In the genomic region with DNA sequence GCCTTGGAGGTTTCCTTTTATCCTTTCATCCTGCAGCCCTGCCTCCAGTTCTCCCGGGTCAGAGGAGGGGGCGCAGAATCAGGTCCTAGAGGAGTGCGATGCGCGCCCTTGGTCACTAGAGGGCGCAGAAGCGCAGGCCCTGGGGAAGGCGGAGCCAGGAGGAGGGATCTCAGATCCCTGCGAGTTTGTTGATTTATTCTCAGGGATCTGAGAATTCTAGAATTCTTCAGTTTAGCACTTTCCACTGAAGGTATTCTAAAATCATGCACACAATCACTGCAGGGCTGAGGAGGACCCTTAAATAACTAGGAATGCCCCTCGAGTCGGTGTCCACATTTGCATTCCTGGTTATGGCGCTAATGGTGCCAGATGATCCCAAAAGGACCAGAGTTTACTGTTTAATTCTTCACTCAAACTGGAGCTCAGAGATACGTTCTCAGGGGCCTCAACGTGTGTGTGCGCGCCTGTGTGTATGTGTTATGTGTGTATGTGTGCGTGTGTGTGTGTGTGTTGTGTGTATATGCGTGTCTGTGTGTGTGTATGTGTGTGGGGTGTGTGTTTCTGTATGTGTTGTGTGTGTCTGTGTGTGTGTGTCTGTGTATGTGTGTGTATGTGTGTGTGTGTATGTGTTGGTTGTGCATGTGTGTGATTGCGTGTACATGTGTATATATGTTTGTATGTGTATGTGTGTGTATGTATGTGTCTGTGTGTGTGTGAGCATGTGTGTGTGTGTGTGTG, we compare ENCODE assay signal across 8 cellular contexts. TPM values are rescaled to one million over a fixed set of nuclear protein-coding genes. Genes with fewer than 3 reads are reported as not detected.
DNase-seq lines count a peak whose midpoint lies in the region; ATAC-seq, FAIRE-seq and TF ChIP-seq lines count a peak whose summit lies in the region.

No MANE protein-coding gene starts in this region.

- H3K9me3 ChIP-seq in hepatocyte (ENCODE audit: low read depth) = no peaks in the 10 kb centered on the region
- H3K9me3 ChIP-seq in small intestine (ENCODE audit: control insufficient read depth, low read depth) = no peaks in the 10 kb centered on the region

- no peaks in the 10 kb centered on the region for H4K20me1 ChIP-seq in hepatocyte (ENCODE audit: insufficient read depth, poor library complexity, severe bottlenecking)

- H2AFZ ChIP-seq in hepatocyte = no peak overlapping the region

- H3K9me2 ChIP-seq in hepatocyte (replicated peaks; ENCODE audit: insufficient read depth) = no peaks in the 10 kb centered on the region

- FAIRE-seq in small intestine (lab: Jason Lieb, UNC) = no peak

- H3K36me3 ChIP-seq in hepatocyte (replicated peaks; ENCODE audit: insufficient read depth, low read depth) = no peaks in the 10 kb centered on the region
- no peaks in the 10 kb centered on the region for H3K36me3 ChIP-seq in small intestine (ENCODE audit: control insufficient read depth in 2 of 2, insufficient read depth in 2 of 2, low read length in 2 of 2)

- WGBS in hepatocyte (ENCODE audit: low lambda C conversion rate, missing lambda C conversion rate) = 34% methylated on average over 19 of the region's 19 CpGs
- 27 to 29% (median 28%) methylated on average over 19 of the region's 19 CpGs for WGBS in small intestine, 3 donors

- peak; percentile 88 for TF ChIP-seq CTCF in hepatocyte (IDR thresholded peaks at IDR 0.05; ENCODE audit: poor library complexity)

- peak; percentile 86 for ATAC-seq in GM21786 (IDR thresholded peaks at IDR 0.05; ENCODE audit: unreplicated experiment)

- no peaks in the 10 kb centered on the region for H3K4me1 ChIP-seq in hepatocyte (ENCODE audit: insufficient read depth)
- H3K4me1 ChIP-seq in small intestine (ENCODE audit: control insufficient read depth in 2 of 2, insufficient read depth in 1 of 2, low read depth in 1 of 2, low read length in 1 of 2) = no peaks in the 10 kb centered on the region

- no peaks in the 10 kb centered on the region for H3K79me2 ChIP-seq in hepatocyte

- H3K27ac ChIP-seq in hepatocyte = no peak overlapping the region
- H3K27ac ChIP-seq in small intestine (ENCODE audit: low read depth in 1 of 2, low read length in 1 of 2) = no peak overlapping the region

- peak overlapping the region; percentile 55 for H3K4me2 ChIP-seq in hepatocyte

- no peaks in the 10 kb centered on the region for H3K27me3 ChIP-seq in hepatocyte
- H3K27me3 ChIP-seq in small intestine (ENCODE audit: control insufficient read depth in 2 of 2, insufficient read depth in 2 of 2, low read length in 2 of 2) = no peaks in the 10 kb centered on the region

- peak; percentile 29 for DNase-seq in GM04504 (ENCODE audit: low read depth)
- peak; percentile 5 for DNase-seq in KG1 (lab: John Stamatoyannopoulos, UW)
- peak; percentile 44 to 56 (median 50) for DNase-seq in T-helper 1 cell
- peak in 39 of 56 donors; percentile 1 to 68 (median 22) for DNase-seq in amygdala (lab: John Stamatoyannopoulos, UW)
- peak; percentile 82 for DNase-seq in hepatocyte (ENCODE audit: low spot score)
- peak; percentile 55 for DNase-seq in small intestine
- no peak for DNase-seq in DMS153 (lab: John Stamatoyannopoulos, UW)

- H3K4me3 ChIP-seq in hepatocyte = no peak overlapping the region
- H3K4me3 ChIP-seq in small intestine (ENCODE audit: low read depth in 1 of 2, low read length in 2 of 2) = no peak overlapping the region

RNA-seq across cellular contexts. Expression of a gene that starts 6.9 kb away (rescaled TPM):
- total RNA-seq in hepatocyte = 39.6 and 60.2 TPM in 2 replicates
- polyA plus RNA-seq in hepatocyte (45.5 and 45.6 TPM in 2 replicates), small intestine (10 to 100 TPM; 30.0 to 39.4 (median 35.8) TPM)
